In genomic region chr1:205141236-205142104, GRCh38 we compare ENCODE assay signal across 8 cellular contexts. TPM values are rescaled to one million over a fixed set of nuclear protein-coding genes. Genes with fewer than 3 reads are reported as not detected.
DNase-seq lines count a peak whose midpoint lies in the region; ATAC-seq and TF ChIP-seq lines count a peak whose summit lies in the region.

No MANE protein-coding gene starts in this region.

- H3K27me3 ChIP-seq in OCI-LY1 (ENCODE audit: insufficient read depth, low read length), result no peaks in the 10 kb centered on the region

- no peaks in the 10 kb centered on the region for H4K20me1 ChIP-seq in OCI-LY1 (ENCODE audit: insufficient read depth, low read length)

- no peak overlapping the region for H3K4me3 ChIP-seq in OCI-LY1 (ENCODE audit: low read depth, low read length, poor library complexity, severe bottlenecking)
- no peak overlapping the region for H3K4me3 ChIP-seq in epithelial cell of proximal tubule (ENCODE audit: low read depth, low read length)

- POLR2A ChIA-PET in naive thymus-derived CD8-positive, alpha-beta T cell (lab: Charles Lee), result interaction anchor here (1.5 to 1.9 kb wide), 2 partner anchors 18 to 21 kb away, joined by 4 to 8 read pairs; partner anchors contain the start of gene RBBP5

- in situ Hi-C loops in G401 (cut with HindIII; ENCODE audit: low sequenced_read_pairs), result no loop called here

- H3K4me3 Mint-ChIP-seq in naive thymus-derived CD8-positive, alpha-beta T cell, result peak overlapping the region in 2 of 10 donors; percentile 13 to 39

- peak; percentile 93 for DNase-seq in G401 (ENCODE audit: low spot score)
- DNase-seq in HUDEP-2 (lab: John Stamatoyannopoulos, UW; ENCODE audit: unreplicated experiment in 76 of 76), result peak in 73 of 76 experiments; percentile 19 to 80 (median 64)
- DNase-seq in activated CD8-positive, alpha-beta memory T cell treated with anti-CD3 and anti-CD28 coated beads, Interleukin-2, amount 50 U/mL, for 48 hours, result peak; percentile 82
- DNase-seq in epithelial cell of proximal tubule (ENCODE audit: low read depth), result no peak
- DNase-seq in naive thymus-derived CD8-positive, alpha-beta T cell, result peak; percentile 44 to 85 (median 64)
- DNase-seq in stimulated activated CD8-positive, alpha-beta memory T cell treated with anti-CD3 and anti-CD28 coated beads, Interleukin-7, amount 100 ng/mL, for 4 hours (ENCODE audit: low read depth in 2 of 2), result peak; percentile 45 to 56

- H3F3A ChIP-seq in OCI-LY1 (ENCODE audit: insufficient read depth, low read length), result no peaks in the 10 kb centered on the region

- H3K36me3 Mint-ChIP-seq in naive thymus-derived CD8-positive, alpha-beta T cell, result peaks cover 0 to 15% (median 2%) of the 10 kb centered on the region in 3 donors

- no peaks in the 10 kb centered on the region for H3K79me2 ChIP-seq in OCI-LY1 (ENCODE audit: insufficient read depth, low read length)

- H3K9me2 ChIP-seq in OCI-LY1 (ENCODE audit: low read depth, low read length), result no peaks in the 10 kb centered on the region

- H3K4me2 ChIP-seq in OCI-LY1 (ENCODE audit: low read length), result peak overlapping the region; percentile 12; the same call in 1 of the 2 replicates

- no peaks in the 10 kb centered on the region for H3K9me3 ChIP-seq in OCI-LY1 (ENCODE audit: low read length)

- no peak overlapping the region for H3K27ac ChIP-seq in OCI-LY1 (ENCODE audit: low read depth, low read length, poor library complexity, severe bottlenecking)

- H3K27ac Mint-ChIP-seq in naive thymus-derived CD8-positive, alpha-beta T cell, result peak overlapping the region in 5 of 10 donors; percentile 16 to 84 (median 53)

- H3K4me1 ChIP-seq in OCI-LY1 (ENCODE audit: insufficient read depth, low read length, severe bottlenecking), result no peaks in the 10 kb centered on the region

- H2AFZ ChIP-seq in OCI-LY1 (ENCODE audit: low read length), result no peak overlapping the region

- TF ChIP-seq CTCF in OCI-LY1 (IDR thresholded peaks at IDR 0.05; ENCODE audit: low read length), result peak; percentile 84
- peak; percentile 87 for TF ChIP-seq CTCF in epithelial cell of proximal tubule (conservative IDR thresholded peaks at IDR 0.05; ENCODE audit: low read depth, low read length)

- H3K4me1 Mint-ChIP-seq in naive thymus-derived CD8-positive, alpha-beta T cell, result peaks cover 3 to 19% (median 11%) of the 10 kb centered on the region in 4 donors

- H3K9ac ChIP-seq in OCI-LY1 (ENCODE audit: low read length), result no peak overlapping the region

- no peaks in the 10 kb centered on the region for H3K36me3 ChIP-seq in OCI-LY1 (ENCODE audit: insufficient read depth, low read length)

- H3K27me3 Mint-ChIP-seq in naive thymus-derived CD8-positive, alpha-beta T cell, result no peaks in the 10 kb centered on the region

- ATAC-seq in naive thymus-derived CD8-positive, alpha-beta T cell, result peak; percentile 96 to 97
- no peak for ATAC-seq in HG02885 (IDR thresholded peaks at IDR 0.05; ENCODE audit: poor library complexity, unreplicated experiment)

- H3K9me3 Mint-ChIP-seq in naive thymus-derived CD8-positive, alpha-beta T cell, result no peaks in the 10 kb centered on the region

RNA-seq across cellular contexts. Expression of gene RBBP5, which starts 19.7 kb away (rescaled TPM):
- total RNA-seq in G401 (2014; rRNA removed; shearing (Covaris generic)), result 21.7 and 33.5 TPM in 2 replicates
- total RNA-seq in epithelial cell of proximal tubule, result 10.6 and 11.1 TPM in 2 replicates
- total RNA-seq in naive thymus-derived CD8-positive, alpha-beta T cell, result 10 to 100 TPM; 28.0 to 31.5 TPM
- polyA plus RNA-seq in naive thymus-derived CD8-positive, alpha-beta T cell, result 10 to 100 TPM; 20.4 to 23.2 (median 22.5) TPM

RNA-seq across cellular contexts. Expression of gene TMEM81, which starts 57.2 kb away (rescaled TPM):
- total RNA-seq in G401 (2014; rRNA removed; shearing (Covaris generic)), result 2.4 and 2.5 TPM in 2 replicates
- total RNA-seq in epithelial cell of proximal tubule, result 0.80 and 3.0 TPM in 2 replicates
- total RNA-seq in naive thymus-derived CD8-positive, alpha-beta T cell, result 1 to 10 TPM; 5.3 to 5.7 TPM
- polyA plus RNA-seq in naive thymus-derived CD8-positive, alpha-beta T cell, result under 1 TPM; 0.57 to 0.90 (median 0.73) TPM
